1 cellular context compared by ENCODE assay signal in genomic region chr2:157830696-157831570, GRCh38.
TF ChIP-seq lines count a peak whose summit lies in the region.

No MANE protein-coding gene starts in this region.

TF ChIP-seq in IMR-90, 13 proteins besides CTCF, POLR2A, EP300 and RAD21 (continued from another document):
- TF ChIP-seq RFX5 (IDR thresholded peaks at IDR 0.05; ENCODE audit: low read depth, low read length), result no peak
